1 cellular context compared by ENCODE assay signal in the genomic region with DNA sequence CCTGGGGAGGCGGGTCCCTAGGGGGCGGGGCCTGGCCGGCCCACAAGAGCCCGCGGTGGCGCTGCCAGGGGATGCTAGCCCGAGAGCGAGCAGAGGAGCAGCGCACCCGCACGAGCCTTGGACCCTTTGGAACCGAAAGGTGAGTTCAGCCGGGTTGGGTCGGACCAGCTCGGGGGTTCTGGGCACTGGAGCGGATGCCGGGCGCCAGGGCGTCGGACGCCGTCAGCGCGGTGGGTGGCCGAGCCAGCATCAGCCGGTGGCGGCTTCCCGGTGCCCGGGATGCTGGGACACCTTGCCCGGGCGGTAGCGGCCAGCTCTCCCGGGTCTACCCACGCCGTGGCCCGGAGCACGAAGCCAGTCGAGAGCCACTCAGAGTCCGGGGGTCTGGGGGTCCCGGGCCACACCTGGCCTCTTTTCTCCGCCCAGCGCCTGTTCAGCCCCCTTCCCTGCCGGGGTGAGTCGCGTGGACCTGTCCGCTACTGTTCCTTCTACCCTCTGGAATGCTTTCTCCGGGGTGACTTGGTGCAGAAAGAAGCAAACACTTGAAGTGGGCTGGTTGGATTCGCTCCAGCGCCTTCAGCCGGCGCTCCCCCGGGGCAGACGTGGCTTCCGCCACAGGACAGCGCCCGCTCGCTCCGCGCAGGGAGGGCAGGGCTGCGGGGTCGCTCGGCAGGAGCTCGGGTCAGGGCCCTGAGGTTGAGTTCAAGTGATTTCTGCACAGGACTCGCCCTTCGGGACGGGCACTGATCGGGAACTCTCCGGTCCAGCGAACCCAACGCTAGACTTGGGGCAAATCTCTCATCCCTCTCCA.
TF ChIP-seq lines count a peak whose summit lies in the region.

SCNN1G (plus strand) TSS at position 71 of the 811 bp plus-strand sequence. CDS start 3,527 bp downstream, outside the sequence.

TF ChIP-seq in HCT116, 20 proteins besides CTCF, POLR2A, EP300 and RAD21 (continued from another document):
- TF ChIP-seq EGR1 (IDR thresholded peaks at IDR 0.05; ENCODE audit: low read depth) (no peak), ZNF274 (IDR thresholded peaks at IDR 0.05; ENCODE audit: low read depth, low read length) (no peak), SIN3A (IDR thresholded peaks at IDR 0.05; ENCODE audit: low read depth) (no peak), SP1 (IDR thresholded peaks at IDR 0.05; ENCODE audit: low read depth) (no peak), YY1 (IDR thresholded peaks at IDR 0.05; ENCODE audit: extremely low read depth, insufficient replicate concordance, low read depth, low read length) (no peak), SRF (IDR thresholded peaks at IDR 0.05; ENCODE audit: low read depth) (no peak), CBX3 (IDR thresholded peaks at IDR 0.05; ENCODE audit: low read depth) (no peak), EZH2 (IDR thresholded peaks at IDR 0.05) (no peak)
